ENCODE assay signal across 1 cellular context in the genomic region with DNA sequence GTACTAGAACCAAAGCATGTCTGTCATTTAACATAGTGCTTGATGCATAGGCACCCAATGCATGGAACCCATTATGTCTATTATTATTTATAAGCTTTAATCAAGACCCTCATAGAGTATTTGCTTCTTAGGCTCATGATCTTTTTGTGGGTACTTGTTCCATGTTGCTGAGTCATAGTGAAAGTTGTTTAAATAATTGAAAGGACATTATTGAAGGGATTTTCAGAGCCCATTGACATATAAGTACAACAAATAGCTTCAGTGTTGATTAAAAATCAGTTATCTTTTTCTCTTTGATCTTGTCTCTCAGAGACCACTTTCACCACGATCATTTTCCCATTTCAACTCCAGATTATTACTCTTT.
TF ChIP-seq lines count a peak whose summit lies in the region.

No MANE protein-coding gene starts in this region.

TF ChIP-seq in GM23338, 12 proteins besides CTCF, POLR2A, EP300 and RAD21 (continued from another document):
- TF ChIP-seq, protein P1, sequence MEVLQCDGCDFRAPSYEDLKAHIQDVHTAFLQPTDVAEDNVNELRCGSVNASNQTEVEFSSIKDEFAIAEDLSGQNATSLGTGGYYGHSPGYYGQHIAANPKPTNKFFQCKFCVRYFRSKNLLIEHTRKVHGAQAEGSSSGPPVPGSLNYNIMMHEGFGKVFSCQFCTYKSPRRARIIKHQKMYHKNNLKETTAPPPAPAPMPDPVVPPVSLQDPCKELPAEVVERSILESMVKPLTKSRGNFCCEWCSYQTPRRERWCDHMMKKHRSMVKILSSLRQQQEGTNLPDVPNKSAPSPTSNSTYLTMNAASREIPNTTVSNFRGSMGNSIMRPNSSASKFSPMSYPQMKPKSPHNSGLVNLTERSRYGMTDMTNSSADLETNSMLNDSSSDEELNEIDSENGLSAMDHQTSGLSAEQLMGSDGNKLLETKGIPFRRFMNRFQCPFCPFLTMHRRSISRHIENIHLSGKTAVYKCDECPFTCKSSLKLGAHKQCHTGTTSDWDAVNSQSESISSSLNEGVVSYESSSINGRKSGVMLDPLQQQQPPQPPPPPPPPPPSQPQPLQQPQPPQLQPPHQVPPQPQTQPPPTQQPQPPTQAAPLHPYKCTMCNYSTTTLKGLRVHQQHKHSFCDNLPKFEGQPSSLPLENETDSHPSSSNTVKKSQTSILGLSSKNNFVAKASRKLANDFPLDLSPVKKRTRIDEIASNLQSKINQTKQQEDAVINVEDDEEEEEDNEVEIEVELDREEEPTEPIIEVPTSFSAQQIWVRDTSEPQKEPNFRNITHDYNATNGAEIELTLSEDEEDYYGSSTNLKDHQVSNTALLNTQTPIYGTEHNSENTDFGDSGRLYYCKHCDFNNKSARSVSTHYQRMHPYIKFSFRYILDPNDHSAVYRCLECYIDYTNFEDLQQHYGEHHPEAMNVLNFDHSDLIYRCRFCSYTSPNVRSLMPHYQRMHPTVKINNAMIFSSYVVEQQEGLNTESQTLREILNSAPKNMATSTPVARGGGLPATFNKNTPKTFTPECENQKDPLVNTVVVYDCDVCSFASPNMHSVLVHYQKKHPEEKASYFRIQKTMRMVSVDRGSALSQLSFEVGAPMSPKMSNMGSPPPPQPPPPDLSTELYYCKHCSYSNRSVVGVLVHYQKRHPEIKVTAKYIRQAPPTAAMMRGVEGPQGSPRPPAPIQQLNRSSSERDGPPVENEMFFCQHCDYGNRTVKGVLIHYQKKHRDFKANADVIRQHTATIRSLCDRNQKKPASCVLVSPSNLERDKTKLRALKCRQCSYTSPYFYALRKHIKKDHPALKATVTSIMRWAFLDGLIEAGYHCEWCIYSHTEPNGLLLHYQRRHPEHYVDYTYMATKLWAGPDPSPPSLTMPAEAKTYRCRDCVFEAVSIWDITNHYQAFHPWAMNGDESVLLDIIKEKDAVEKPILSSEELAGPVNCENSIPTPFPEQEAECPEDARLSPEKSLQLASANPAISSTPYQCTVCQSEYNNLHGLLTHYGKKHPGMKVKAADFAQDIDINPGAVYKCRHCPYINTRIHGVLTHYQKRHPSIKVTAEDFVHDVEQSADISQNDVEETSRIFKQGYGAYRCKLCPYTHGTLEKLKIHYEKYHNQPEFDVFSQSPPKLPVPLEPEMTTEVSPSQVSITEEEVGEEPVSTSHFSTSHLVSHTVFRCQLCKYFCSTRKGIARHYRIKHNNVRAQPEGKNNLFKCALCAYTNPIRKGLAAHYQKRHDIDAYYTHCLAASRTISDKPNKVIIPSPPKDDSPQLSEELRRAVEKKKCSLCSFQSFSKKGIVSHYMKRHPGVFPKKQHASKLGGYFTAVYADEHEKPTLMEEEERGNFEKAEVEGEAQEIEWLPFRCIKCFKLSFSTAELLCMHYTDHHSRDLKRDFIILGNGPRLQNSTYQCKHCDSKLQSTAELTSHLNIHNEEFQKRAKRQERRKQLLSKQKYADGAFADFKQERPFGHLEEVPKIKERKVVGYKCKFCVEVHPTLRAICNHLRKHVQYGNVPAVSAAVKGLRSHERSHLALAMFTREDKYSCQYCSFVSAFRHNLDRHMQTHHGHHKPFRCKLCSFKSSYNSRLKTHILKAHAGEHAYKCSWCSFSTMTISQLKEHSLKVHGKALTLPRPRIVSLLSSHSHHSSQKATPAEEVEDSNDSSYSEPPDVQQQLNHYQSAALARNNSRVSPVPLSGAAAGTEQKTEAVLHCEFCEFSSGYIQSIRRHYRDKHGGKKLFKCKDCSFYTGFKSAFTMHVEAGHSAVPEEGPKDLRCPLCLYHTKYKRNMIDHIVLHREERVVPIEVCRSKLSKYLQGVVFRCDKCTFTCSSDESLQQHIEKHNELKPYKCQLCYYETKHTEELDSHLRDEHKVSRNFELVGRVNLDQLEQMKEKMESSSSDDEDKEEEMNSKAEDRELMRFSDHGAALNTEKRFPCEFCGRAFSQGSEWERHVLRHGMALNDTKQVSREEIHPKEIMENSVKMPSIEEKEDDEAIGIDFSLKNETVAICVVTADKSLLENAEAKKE (CRISPR knock-in tag; IDR thresholded peaks at IDR 0.05): no peak
- TF ChIP-seq NANOG (IDR thresholded peaks at IDR 0.05; ENCODE audit: borderline replicate concordance) (no peak), ZNF331 (CRISPR knock-in tag; IDR thresholded peaks at IDR 0.05; ENCODE audit: low read depth) (no peak), ZNF114 (CRISPR knock-in tag; IDR thresholded peaks at IDR 0.05) (no peak), JUNB (IDR thresholded peaks at IDR 0.05; ENCODE audit: unreplicated experiment) (no peak)
